Comparison of ENCODE assay signal across 8 cellular contexts in genomic region chr11:67606477-67607295, GRCh38. TPM values are rescaled to one million over a fixed set of nuclear protein-coding genes. Genes with fewer than 3 reads are reported as not detected.
A peak's percentile ranks its signal among the peaks of the same experiment; 100 is the strongest.
DNase-seq lines count a peak whose midpoint lies in the region; TF ChIP-seq lines count a peak whose summit lies in the region.

TSS of gene NDUFV1 (plus strand) at chr11:67606936. CDS start at chr11:67607005, 69 bp downstream.

- peaks cover 2% of the 10 kb centered on the region; the same call in 1 of the 2 replicates for H3F3A ChIP-seq in Loucy (ENCODE audit: low read depth)
- no peaks in the 10 kb centered on the region for H3F3A ChIP-seq in neural cell (ENCODE audit: insufficient read depth, low read length, poor library complexity, severe bottlenecking)

- H3K79me2 ChIP-seq in Loucy (ENCODE audit: insufficient read depth, low read length): peaks cover 28% of the 10 kb centered on the region
- peaks cover 6% of the 10 kb centered on the region for H3K79me2 ChIP-seq in neural cell (replicated peaks; ENCODE audit: insufficient read depth, low read length)

- peaks cover 5% of the 10 kb centered on the region; the same call in 1 of the 2 replicates for H3K9me3 ChIP-seq in Loucy (ENCODE audit: insufficient read depth, low read depth, low read length)
- H3K9me3 ChIP-seq in neural cell (ENCODE audit: low read length): no peaks in the 10 kb centered on the region
- no peaks in the 10 kb centered on the region for H3K9me3 ChIP-seq in stomach

- H2AFZ ChIP-seq in Loucy (ENCODE audit: low read length) (no peak within 1 kb of the TSS), neural cell (ENCODE audit: low read depth, low read length) (peak within 1 kb of the TSS; percentile 94)

- peak within 1 kb of the TSS; percentile 86 for H3K9ac ChIP-seq in Loucy (ENCODE audit: low read depth, low read length, poor library complexity, severe bottlenecking)
- peak within 1 kb of the TSS; percentile 86 for H3K9ac ChIP-seq in neural cell (ENCODE audit: low read length)

- peak; percentile 59 for TF ChIP-seq RAD21 in neural cell (conservative IDR thresholded peaks at IDR 0.05)

- TF ChIP-seq CTCF in Loucy (conservative IDR thresholded peaks at IDR 0.05; ENCODE audit: low read length): peak; percentile 36
- TF ChIP-seq CTCF in fibroblast of pulmonary artery (IDR thresholded peaks at IDR 0.05; ENCODE audit: low read length, missing control alignments): peak; percentile 33
- peak; percentile 82 for TF ChIP-seq CTCF in neural cell (IDR thresholded peaks at IDR 0.05; ENCODE audit: poor library complexity, severe bottlenecking)
- peak in 5 of 7 experiments; percentile 63 to 89 (median 76) for TF ChIP-seq CTCF in stomach (IDR thresholded peaks at IDR 0.05)

- intact Hi-C loops in stomach (cut with DNase I; ENCODE audit: low total_unique reads): no loop called here

- H3K36me3 ChIP-seq in Loucy (ENCODE audit: insufficient read depth, low read length) (peaks cover 2% of the 10 kb centered on the region; the same call in 1 of the 2 replicates), neural cell (ENCODE audit: insufficient read depth, low read length) (no peaks in the 10 kb centered on the region), stomach (peaks cover 30 to 34% (median 33%) of the 10 kb centered on the region in 4 donors)

- peak within 1 kb of the TSS; percentile 95 for H3K4me3 ChIP-seq in Loucy (ENCODE audit: low read length, poor library complexity, severe bottlenecking)
- H3K4me3 ChIP-seq in fibroblast of pulmonary artery (replicated peaks; ENCODE audit: low read depth, low read length): peak within 1 kb of the TSS; percentile 94
- H3K4me3 ChIP-seq in neural cell (ENCODE audit: low read length): peak within 1 kb of the TSS; percentile 88
- peak within 1 kb of the TSS; percentile 96 to 99 (median 98) for H3K4me3 ChIP-seq in stomach

- H4K20me1 ChIP-seq in Loucy (ENCODE audit: insufficient read depth, low read length, poor library complexity, severe bottlenecking): no peaks in the 10 kb centered on the region
- H4K20me1 ChIP-seq in neural cell (ENCODE audit: insufficient read depth): no peaks in the 10 kb centered on the region

- H3K27ac ChIP-seq in neural cell (ENCODE audit: low read length): peak within 1 kb of the TSS; percentile 61
- H3K27ac ChIP-seq in stomach: peak within 1 kb of the TSS; percentile 75 to 92 (median 90)

- H3K9me2 ChIP-seq in Loucy (replicated peaks; ENCODE audit: low read depth, low read length) (no peaks in the 10 kb centered on the region), neural cell (ENCODE audit: insufficient read depth, low read length) (no peaks in the 10 kb centered on the region)

- H3K4me2 ChIP-seq in Loucy (ENCODE audit: low read depth, low read length, poor library complexity, severe bottlenecking) (peak within 1 kb of the TSS; percentile 87), neural cell (ENCODE audit: low read length) (peak within 1 kb of the TSS; percentile 89)

- H3K27me3 ChIP-seq in Loucy (ENCODE audit: insufficient read depth, low read length, poor library complexity, severe bottlenecking) (no peaks in the 10 kb centered on the region), neural cell (ENCODE audit: insufficient read depth, low read depth, low read length) (no peaks in the 10 kb centered on the region), stomach (no peaks in the 10 kb centered on the region)

- whole genome bisulfite sequencing in stomach, 5 donors: 0 to 3% (median 1%) methylated on average over 20 to 70 of the region's 70 CpGs

- DNase-seq in ELR (ENCODE audit: low read depth) (peak; percentile 94), H4 (ENCODE audit: low spot score) (peak; percentile 91), fibroblast of pulmonary artery (ENCODE audit: low read depth) (peak; percentile 93), stomach (peak; percentile 98)
- DNase-seq in activated effector memory CD4-positive, alpha-beta T cell treated with Interleukin-2 at 50 U/mL for 16 hours: peak; percentile 95

- H3K4me1 ChIP-seq in Loucy (ENCODE audit: insufficient read depth, low read length, poor library complexity, severe bottlenecking) (peaks cover 54% of the 10 kb centered on the region), stomach (peaks cover 16 to 41% (median 27%) of the 10 kb centered on the region in 4 donors)

- TF ChIP-seq EP300 in neural cell (conservative IDR thresholded peaks at IDR 0.05; ENCODE audit: poor library complexity, severe bottlenecking) (peak; percentile 76), stomach (IDR thresholded peaks at IDR 0.05) (no peak)

- TF ChIP-seq POLR2A in Raji (IDR thresholded peaks at IDR 0.05; ENCODE audit: insufficient read depth, low read depth, low read length) (peak; percentile 90), stomach (IDR thresholded peaks at IDR 0.05) (no peak)

TF ChIP-seq in neural cell, 6 proteins besides CTCF, POLR2A, EP300 and RAD21:
- peak; percentile 94 for TF ChIP-seq MXI1 (conservative IDR thresholded peaks at IDR 0.05; ENCODE audit: poor library complexity, severe bottlenecking)
- peak; percentile 71 for TF ChIP-seq SMC3 (conservative IDR thresholded peaks at IDR 0.05; ENCODE audit: poor library complexity)
- peak; percentile 60 for TF ChIP-seq REST (IDR thresholded peaks at IDR 0.05; ENCODE audit: borderline replicate concordance)
- TF ChIP-seq POLR2AphosphoS5 (IDR thresholded peaks at IDR 0.05): peak; percentile 96
- no peak for TF ChIP-seq EZH2 (IDR thresholded peaks at IDR 0.05; ENCODE audit: borderline replicate concordance, insufficient read depth, low read length, poor library complexity, severe bottlenecking)
- TF ChIP-seq TAF1 (IDR thresholded peaks at IDR 0.05; ENCODE audit: low read depth): no peak

RNA-seq across cellular contexts. Expression of gene NDUFV1, which starts in this region (rescaled TPM):
- 128 and 143 TPM in 2 replicates for total RNA-seq in H4 (2014; rRNA removed; shearing (Covaris generic))
- polyA plus RNA-seq in neural cell: 393 and 421 TPM in 2 replicates
- 203 and 214 TPM in 2 replicates for polyA minus RNA-seq in neural cell
- total RNA-seq in stomach: 100 to 1,000 TPM; 186 to 806 (median 497) TPM
- 100 to 1,000 TPM; 148 to 193 (median 181) TPM for polyA plus RNA-seq in stomach

Comparison
In these comparisons a context has a peak if more than half of its experiments do, and no peak if none do; other contexts are left out.
1. Peak in every context shown above with its lines: DNase-seq, H3K4me3 ChIP-seq and H3K27ac ChIP-seq.